32 cellular contexts compared by ENCODE assay signal in genomic region chr11:76640540-76640939, GRCh38. TPM values are rescaled to one million over a fixed set of nuclear protein-coding genes. Genes with fewer than 3 reads are reported as not detected.
DNase-seq lines count a peak whose midpoint lies in the region; ATAC-seq and TF ChIP-seq lines count a peak whose summit lies in the region.
"Had no signal": no experiment of that assay in that cellular context is flagged by ENCODE, and none has a peak within 500 bp of the region (broad histone marks: within the 10 kb centered on the region; RNA-seq: fewer than 3 reads in every experiment).

No MANE protein-coding gene starts in this region.

- TF ChIP-seq CTCF in GM23338 (conservative IDR thresholded peaks at IDR 0.05; ENCODE audit: low read depth in 2 of 2) = no peak
- TF ChIP-seq CTCF in Peyer's patch (IDR thresholded peaks at IDR 0.05) = no peak
- no peak for TF ChIP-seq CTCF in mesothelial cell of epicardium (IDR thresholded peaks at IDR 0.05; ENCODE audit: unreplicated experiment)
- no peak for TF ChIP-seq CTCF in thyroid gland (IDR thresholded peaks at IDR 0.05)

- no peak overlapping the region for H3K4me3 Mint-ChIP-seq in activated naive CD4-positive, alpha-beta T cell treated with anti-CD3 and anti-CD28 coated beads, Interleukin-2, amount 10 ng/mL, durations not matched to agents 7 days and 5 days
- H3K4me3 Mint-ChIP-seq in GM23338 (no peak overlapping the region), mesothelial cell of epicardium (no peak overlapping the region)
- H3K4me3 Mint-ChIP-seq: activated T-cell treated with anti-CD3 and anti-CD28 coated beads, Interleukin-2, amount 50 U/mL, for 24 hours; CD14-positive monocyte; effector memory CD8-positive, alpha-beta T cell; T-helper 1 cell treated with Interleukin-12 subunit alpha and Interleukin-12 subunit beta and Interleukin-4 antibody, amounts not matched to agents 30 μg/mL and 1 μg/mL, for 36 hours had no signal

- no peak overlapping the region for H3K4me2 ChIP-seq in GM23338

- no peaks in the 10 kb centered on the region for H3K79me2 ChIP-seq in GM23338 (replicated peaks; ENCODE audit: insufficient read depth)

- ATAC-seq in GM23338 = peak; percentile 64
- ATAC-seq in activated CD4-positive, CD25-positive, alpha-beta regulatory T cell treated with anti-CD3 and anti-CD28 coated beads, Interleukin-2, amount 50 U/mL, for 24 hours = no peak
- ATAC-seq: effector memory CD8-positive, alpha-beta T cell; esophagus mucosa; foreskin keratinocyte; GM12878; HepG2 had no signal

- H3K9me2 ChIP-seq in GM23338 (ENCODE audit: insufficient read depth) = peaks cover 9% of the 10 kb centered on the region; the same call in 1 of the 2 replicates

- H3K36me3 ChIP-seq in GM23338 (ENCODE audit: insufficient read depth) = no peaks in the 10 kb centered on the region
- H3K36me3 ChIP-seq in Peyer's patch = no peaks in the 10 kb centered on the region
- no peaks in the 10 kb centered on the region for H3K36me3 ChIP-seq in thyroid gland
- H3K36me3 ChIP-seq: breast epithelium, heart right ventricle, prostate gland, thoracic aorta, uterus had no signal

- intact Hi-C loops in thyroid gland (cut with DNase I) = no loop called here

- H3K9me3 ChIP-seq in Peyer's patch (no peaks in the 10 kb centered on the region), thyroid gland (no peaks in the 10 kb centered on the region)
- H3K9me3 ChIP-seq: breast epithelium, heart right ventricle, prostate gland, thoracic aorta, uterus had no signal

- 84 to 85% methylated on average over 4 of the region's 4 CpGs for WGBS in thyroid gland, 2 donors

- no peaks in the 10 kb centered on the region for H3K36me3 Mint-ChIP-seq in activated naive CD4-positive, alpha-beta T cell treated with anti-CD3 and anti-CD28 coated beads, Interleukin-2, amount 10 ng/mL, durations not matched to agents 7 days and 5 days
- no peaks in the 10 kb centered on the region; the same call in 2 of the 3 replicates for H3K36me3 Mint-ChIP-seq in GM23338 (ENCODE audit: low read depth)
- H3K36me3 Mint-ChIP-seq in mesothelial cell of epicardium = no peaks in the 10 kb centered on the region

- no peaks in the 10 kb centered on the region for H3K9me3 Mint-ChIP-seq in activated naive CD4-positive, alpha-beta T cell treated with anti-CD3 and anti-CD28 coated beads, Interleukin-2, amount 10 ng/mL, durations not matched to agents 7 days and 5 days
- no peaks in the 10 kb centered on the region for H3K9me3 Mint-ChIP-seq in GM23338
- H3K9me3 Mint-ChIP-seq in mesothelial cell of epicardium = no peaks in the 10 kb centered on the region
- H3K9me3 Mint-ChIP-seq: activated T-cell treated with anti-CD3 and anti-CD28 coated beads, Interleukin-2, amount 50 U/mL, for 24 hours; effector memory CD8-positive, alpha-beta T cell; T-helper 1 cell treated with Interleukin-12 subunit alpha and Interleukin-12 subunit beta and Interleukin-4 antibody, amounts not matched to agents 30 μg/mL and 1 μg/mL, for 36 hours had no signal

- no peak for TF ChIP-seq POLR2A in Peyer's patch (IDR thresholded peaks at IDR 0.05)
- no peak for TF ChIP-seq POLR2A in thyroid gland (IDR thresholded peaks at IDR 0.05)

- no peaks in the 10 kb centered on the region for H4K20me1 ChIP-seq in GM23338 (replicated peaks; ENCODE audit: insufficient read depth)

- H3K27ac ChIP-seq in GM23338 (ENCODE audit: low read depth) (no peak overlapping the region), Peyer's patch (no peak overlapping the region), thyroid gland (no peak overlapping the region)
- H3K27ac ChIP-seq: breast epithelium, foreskin keratinocyte, heart right ventricle, prostate gland, thoracic aorta, uterus had no signal

- peaks cover 13% of the 10 kb centered on the region for H3K4me1 Mint-ChIP-seq in activated naive CD4-positive, alpha-beta T cell treated with anti-CD3 and anti-CD28 coated beads, Interleukin-2, amount 10 ng/mL, durations not matched to agents 7 days and 5 days
- H3K4me1 Mint-ChIP-seq in GM23338 (peaks cover 12% of the 10 kb centered on the region), mesothelial cell of epicardium (peaks cover 28% of the 10 kb centered on the region)

- H3K4me1 ChIP-seq in GM23338 (ENCODE audit: insufficient read depth) (no peaks in the 10 kb centered on the region), Peyer's patch (peaks cover 0 to 16% (median 2%) of the 10 kb centered on the region in 4 donors), thyroid gland (no peaks in the 10 kb centered on the region)
- H3K4me1 ChIP-seq: breast epithelium, foreskin keratinocyte, prostate gland, uterus had no signal

- H3K27ac Mint-ChIP-seq in activated naive CD4-positive, alpha-beta T cell treated with anti-CD3 and anti-CD28 coated beads, Interleukin-2, amount 10 ng/mL, durations not matched to agents 7 days and 5 days = no peak overlapping the region
- H3K27ac Mint-ChIP-seq in GM23338 (no peak overlapping the region), mesothelial cell of epicardium (peak overlapping the region; percentile 7)
- H3K27ac Mint-ChIP-seq: effector memory CD8-positive, alpha-beta T cell; T-helper 1 cell treated with Interleukin-12 subunit alpha and Interleukin-12 subunit beta and Interleukin-4 antibody, amounts not matched to agents 30 μg/mL and 1 μg/mL, for 36 hours had no signal

- peaks cover 74% of the 10 kb centered on the region for H3K27me3 Mint-ChIP-seq in activated naive CD4-positive, alpha-beta T cell treated with anti-CD3 and anti-CD28 coated beads, Interleukin-2, amount 10 ng/mL, durations not matched to agents 7 days and 5 days
- H3K27me3 Mint-ChIP-seq in GM23338 (ENCODE audit: insufficient read depth, low read depth, poor library complexity) (peaks cover 3% of the 10 kb centered on the region), mesothelial cell of epicardium (ENCODE audit: low read depth) (no peaks in the 10 kb centered on the region)

- H3K27me3 ChIP-seq in GM23338 (ENCODE audit: insufficient read depth) (no peaks in the 10 kb centered on the region), Peyer's patch (no peaks in the 10 kb centered on the region), thyroid gland (no peaks in the 10 kb centered on the region)
- H3K27me3 ChIP-seq: breast epithelium, heart right ventricle, uterus had no signal

- H3K4me3 ChIP-seq in GM23338 (no peak overlapping the region), Peyer's patch (no peak overlapping the region), thyroid gland (replicated peaks in 1 of 3) (no peak overlapping the region)
- H3K4me3 ChIP-seq: breast epithelium, GM12878, heart right ventricle, prostate gland, thoracic aorta, uterus had no signal

- no peaks in the 10 kb centered on the region for H3F3A ChIP-seq in GM23338 (replicated peaks; ENCODE audit: low read depth)

- no peak overlapping the region for H2AFZ ChIP-seq in GM23338

- CTCF ChIA-PET in activated naive CD4-positive, alpha-beta T cell treated with anti-CD3 and anti-CD28 coated beads, Interleukin-2, amount 10 ng/mL, durations not matched to agents 7 days and 5 days (lab: Charles Lee) = no interaction called here

- DNase-seq in activated naive CD4-positive, alpha-beta T cell treated with anti-CD3 and anti-CD28 coated beads, Interleukin-2, amount 10 ng/mL, durations not matched to agents 7 days and 5 days = peak; percentile 1
- no peak for DNase-seq in activated naive CD4-positive, alpha-beta T cell (lab: John Stamatoyannopoulos, UW)
- DNase-seq in GM23338 (ENCODE audit: low spot score) (no peak), Peyer's patch (peak in 2 of 3 donors; percentile 3 to 14), mesothelial cell of epicardium (ENCODE audit: low spot score in 2 of 2, unreplicated experiment in 2 of 2) (peak in 1 of 2 experiments; percentile 34), T-helper 2 cell (no peak), thyroid gland (no peak)
- DNase-seq: activated CD4-positive, alpha-beta T cell treated with anti-CD3 and anti-CD28 coated beads for 1 hour; activated naive CD4-positive, alpha-beta T cell treated with Interleukin-2 at 50 U/mL for 16 hours; activated T-cell treated with anti-CD3 and anti-CD28 coated beads, Interleukin-2, amount 50 U/mL, for 24 hours; amniotic stem cell; effector memory CD8-positive, alpha-beta T cell; EL; foreskin keratinocyte; heart right ventricle; Karpas-422; mammary epithelial cell; NCI-H187; NCI-H226; NCI-H774; stimulated activated CD4-positive, alpha-beta T cell treated with anti-CD3 and anti-CD28 coated beads, Interleukin-15, amount 100 ng/mL, for 24 hours; stimulated activated naive CD4-positive, alpha-beta T cell treated with Interleukin-2 at 50 U/mL for 16 hours; uterus had no signal

TF ChIP-seq in GM23338, 12 proteins besides CTCF, POLR2A, EP300 and RAD21 (continues in another document):
- TF ChIP-seq CREB1 (CRISPR knock-in tag; IDR thresholded peaks at IDR 0.05; ENCODE audit: low read depth) = no peak
- TF ChIP-seq ZNF114 (CRISPR knock-in tag; IDR thresholded peaks at IDR 0.05) = no peak
- no peak for TF ChIP-seq EZH2 (IDR thresholded peaks at IDR 0.05; ENCODE audit: low read depth, unreplicated experiment)
- no peak for TF ChIP-seq NANOG (IDR thresholded peaks at IDR 0.05; ENCODE audit: borderline replicate concordance)
- TF ChIP-seq STAT1 (IDR thresholded peaks at IDR 0.05; ENCODE audit: unreplicated experiment) = no peak
- no peak for TF ChIP-seq POLR2AphosphoS5 (IDR thresholded peaks at IDR 0.05; ENCODE audit: low read depth)

RNA-seq across cellular contexts. Expression of gene LRRC32, which starts 30.0 kb away (rescaled TPM):
- 0.42 and 0.89 TPM in 2 replicates for total RNA-seq in GM23338 (2014; rRNA removed; shearing (Covaris generic))
- 0.52 and 0.58 TPM in 2 replicates for polyA plus RNA-seq in GM23338 (2016; fragmentation: Nextera tagmentation; extraction: Ambion mirVana)
- total RNA-seq in Peyer's patch (10 to 100 TPM in 3 of 4 donors, 1 to 10 TPM in 1; 4.0 to 36.7 (median 23.0) TPM), mesothelial cell of epicardium (37.9 to 44.4 TPM (median 43.2 TPM) in 3 replicates), thyroid gland (10 to 100 TPM; 15.6 to 42.5 (median 17.9) TPM)
- total RNA-seq: foreskin keratinocyte, HepG2 had no signal
- polyA plus RNA-seq: CD14-positive monocyte, mammary epithelial cell had no signal

Comparison
In these comparisons a context has a peak if more than half of its experiments do, and no peak if none do; other contexts are left out.
1. DNase-seq: peak in activated naive CD4-positive, alpha-beta T cell treated with anti-CD3 and anti-CD28 coated beads, Interleukin-2, amount 10 ng/mL, durations not matched to agents 7 days and 5 days (single experiment) and Peyer's patch (2 of 3); none in activated naive CD4-positive, alpha-beta T cell (0 of 4), GM23338 (single experiment), T-helper 2 cell (0 of 5) and thyroid gland (0 of 2).